Comparison of ENCODE assay signal across 19 cellular contexts in the genomic region with DNA sequence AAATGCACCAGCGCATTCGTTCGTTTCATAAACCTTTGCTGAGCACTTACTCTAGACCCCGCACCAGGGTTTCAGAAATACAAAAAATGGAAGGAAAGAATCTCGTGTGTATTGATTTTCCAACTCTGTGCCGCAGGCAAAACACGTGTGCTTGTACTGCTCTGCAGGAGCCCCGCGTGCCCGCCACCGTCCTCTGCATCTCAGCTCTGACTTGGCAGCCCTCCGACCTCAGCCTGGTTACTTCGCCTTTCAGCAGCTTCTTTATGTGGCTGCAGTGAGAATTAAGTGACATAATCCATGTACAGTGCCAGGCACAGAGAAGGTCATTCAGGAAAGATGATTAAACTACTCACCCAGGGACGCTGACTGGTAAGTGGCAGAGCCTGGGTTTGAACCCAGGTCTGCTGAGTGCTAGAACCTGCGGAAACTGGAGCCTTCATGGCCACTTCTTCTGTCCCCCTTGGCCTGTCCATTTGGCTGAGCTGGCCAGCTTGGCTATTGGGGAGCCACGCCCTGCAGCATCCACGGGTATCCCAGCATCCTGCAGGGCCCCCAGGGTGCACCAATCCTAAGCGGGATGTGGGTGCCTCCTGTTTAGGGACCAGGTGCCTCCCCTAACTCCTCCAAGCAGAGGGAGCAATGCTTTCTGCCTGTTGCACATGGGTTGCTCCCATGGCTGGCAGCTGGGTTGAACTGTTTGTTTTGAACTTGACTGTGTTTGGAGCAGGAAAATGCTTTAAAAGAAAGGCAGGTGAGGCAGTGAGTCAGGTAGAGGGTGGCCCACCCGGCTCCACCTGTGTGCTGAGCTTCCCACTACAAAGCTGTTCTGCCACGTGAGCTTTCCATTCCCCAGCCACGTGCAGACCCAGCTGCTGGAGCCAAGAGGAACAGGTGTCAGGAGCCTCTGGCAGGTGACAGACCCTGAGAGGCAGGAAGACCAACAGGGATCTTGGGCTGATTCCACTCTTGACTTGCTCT. TPM values are rescaled to one million over a fixed set of nuclear protein-coding genes. Genes with fewer than 3 reads are reported as not detected.
DNase-seq lines count a peak whose midpoint lies in the region; ATAC-seq and TF ChIP-seq lines count a peak whose summit lies in the region.
"Had no signal": no experiment of that assay in that cellular context is flagged by ENCODE, and none has a peak within 500 bp of the region (broad histone marks: within the 10 kb centered on the region; RNA-seq: fewer than 3 reads in every experiment).

No MANE protein-coding gene starts in this region.

- H4K20me1 ChIP-seq in HCT116 (ENCODE audit: insufficient read depth) = no peaks in the 10 kb centered on the region

- BruUV-seq in HCT116 (replicated peaks; lab: Mats Ljungman, UMichigan) = no TSS peak

- no peak overlapping the region for H3K4me3 ChIP-seq in HCT116 (replicated peaks in 1 of 2; ENCODE audit: low read depth in 1 of 2, low read length in 2 of 2)

- H3K9me2 ChIP-seq in HCT116 (ENCODE audit: insufficient read depth) = no peaks in the 10 kb centered on the region

- H3K27me3 Mint-ChIP-seq in glutamatergic neuron (ENCODE audit: unreplicated experiment) = peaks cover 10% of the 10 kb centered on the region
- H3K27me3 Mint-ChIP-seq in activated T-cell treated with anti-CD3 and anti-CD28 coated beads, Interleukin-2, amount 50 U/mL, for 72 hours (ENCODE audit: low read depth) = no peaks in the 10 kb centered on the region
- peaks cover 2 to 3% (median 2%) of the 10 kb centered on the region in 3 donors for H3K27me3 Mint-ChIP-seq in CD14-positive monocyte (ENCODE audit: low read depth in 3 of 3)

- no peak for TF ChIP-seq RAD21 in HCT116 (IDR thresholded peaks at IDR 0.05; ENCODE audit: low read depth)

- RAD21 ChIA-PET in HCT116 (lab: Charles Lee; ENCODE audit: low non-redundant PET in 1 of 2, low total read pairs in 2 of 2, uncharacterized antibody in 2 of 2, unreplicated experiment in 2 of 2) = no interaction called here

- DNase-seq in HCT116 (ENCODE audit: low read depth, low spot score) = no peak
- DNase-seq in NCI-H187 treated with DMSO at 0.1 percent for 48 hours (lab: John Stamatoyannopoulos, UW) = peak; percentile 72
- DNase-seq in NCI-H69 (lab: John Stamatoyannopoulos, UW) = peak; percentile 55
- DNase-seq in myocyte (ENCODE audit: low read depth) = peak; percentile 13
- DNase-seq in glutamatergic neuron = no peak
- DNase-seq in activated T-cell treated with anti-CD3 and anti-CD28 coated beads, Interleukin-2, amount 50 U/mL, for 72 hours = no peak
- no peak for DNase-seq in CD14-positive monocyte (ENCODE audit: low spot score)
- DNase-seq: activated naive CD4-positive, alpha-beta T cell; dermis blood vessel endothelial cell; erythroblast; head of caudate nucleus; NCI-H524; stimulated activated CD4-positive, alpha-beta T cell treated with anti-CD3 and anti-CD28 coated beads, Interleukin-2, amount 100 ng/mL, for 48 hours; stimulated activated CD8-positive, alpha-beta memory T cell treated with anti-CD3 and anti-CD28 coated beads, Interleukin-4, amount 100 ng/mL, for 48 hours had no signal

- H3K4me2 ChIP-seq in HCT116 (ENCODE audit: low read length) = no peak overlapping the region

- H3K27ac ChIP-seq in HCT116 (ENCODE audit: low read depth, low read length) = no peak overlapping the region

- peaks cover 7 to 9% of the 10 kb centered on the region in 2 experiments; a peak in 2 of 4 replicates for H3K4me1 ChIP-seq in HCT116 (ENCODE audit: control insufficient read depth in 1 of 2, insufficient read depth in 2 of 2, low read length in 2 of 2)

- no peak overlapping the region for H3K4me3 Mint-ChIP-seq in glutamatergic neuron (ENCODE audit: unreplicated experiment)
- H3K4me3 Mint-ChIP-seq in activated T-cell treated with anti-CD3 and anti-CD28 coated beads, Interleukin-2, amount 50 U/mL, for 72 hours = no peak overlapping the region
- H3K4me3 Mint-ChIP-seq in CD14-positive monocyte = no peak overlapping the region
- H3K4me3 Mint-ChIP-seq: B cell, mesothelial cell of epicardium had no signal

- H3K9me3 Mint-ChIP-seq in glutamatergic neuron (ENCODE audit: unreplicated experiment) (peaks cover 2% of the 10 kb centered on the region), CD14-positive monocyte (peaks cover 0 to 2% (median 0%) of the 10 kb centered on the region in 7 donors)
- no peaks in the 10 kb centered on the region for H3K9me3 Mint-ChIP-seq in activated T-cell treated with anti-CD3 and anti-CD28 coated beads, Interleukin-2, amount 50 U/mL, for 72 hours
- H3K9me3 Mint-ChIP-seq: mesothelial cell of epicardium had no signal

- POLR2A ChIA-PET in HCT116 (lab: Charles Lee) = no interaction called here

- 0 out of 2 replicates have a peak, but pooled peaks have one; percentile 18 for ATAC-seq in HCT116
- ATAC-seq in activated T-cell treated with anti-CD3 and anti-CD28 coated beads, Interleukin-2, amount 50 U/mL, for 72 hours (replicated peaks in 1 of 2) = no peak
- ATAC-seq: Panc1 had no signal

- H3K79me2 ChIP-seq in HCT116 (ENCODE audit: insufficient read depth, low read length) = no peaks in the 10 kb centered on the region

- intact Hi-C loops in HCT116 (cut with micrococcal nuclease) (no loop called here), CD14-positive monocyte (cut with micrococcal nuclease) (no loop called here)

- no peak overlapping the region for H3K9ac ChIP-seq in HCT116 (ENCODE audit: low read length)

- H3K36me3 Mint-ChIP-seq in glutamatergic neuron (ENCODE audit: unreplicated experiment) = no peaks in the 10 kb centered on the region
- no peaks in the 10 kb centered on the region for H3K36me3 Mint-ChIP-seq in activated T-cell treated with anti-CD3 and anti-CD28 coated beads, Interleukin-2, amount 50 U/mL, for 72 hours (ENCODE audit: insufficient read depth in 2 of 2)
- H3K36me3 Mint-ChIP-seq in CD14-positive monocyte = no peaks in the 10 kb centered on the region
- H3K36me3 Mint-ChIP-seq: mesothelial cell of epicardium had no signal

- TF ChIP-seq POLR2A in HCT116 (IDR thresholded peaks at IDR 0.05; ENCODE audit: borderline replicate concordance, extremely low read depth, insufficient read depth, insufficient read length) = no peak

- no peaks in the 10 kb centered on the region for H3K9me3 ChIP-seq in HCT116 (ENCODE audit: control insufficient read depth in 1 of 2, insufficient read depth in 1 of 2, low read depth in 1 of 2, low read length in 2 of 2)

- H3K27ac Mint-ChIP-seq in glutamatergic neuron (ENCODE audit: unreplicated experiment) = no peak overlapping the region
- no peak overlapping the region for H3K27ac Mint-ChIP-seq in activated T-cell treated with anti-CD3 and anti-CD28 coated beads, Interleukin-2, amount 50 U/mL, for 72 hours
- H3K27ac Mint-ChIP-seq in CD14-positive monocyte = no peak overlapping the region
- H3K27ac Mint-ChIP-seq: B cell, mesothelial cell of epicardium had no signal

- peaks cover 2% of the 10 kb centered on the region for H3K4me1 Mint-ChIP-seq in glutamatergic neuron (ENCODE audit: low read depth, unreplicated experiment)
- H3K4me1 Mint-ChIP-seq in activated T-cell treated with anti-CD3 and anti-CD28 coated beads, Interleukin-2, amount 50 U/mL, for 72 hours (ENCODE audit: low read depth) = no peaks in the 10 kb centered on the region
- H3K4me1 Mint-ChIP-seq in CD14-positive monocyte = no peaks in the 10 kb centered on the region
- H3K4me1 Mint-ChIP-seq: B cell had no signal

- no peak overlapping the region for H2AFZ ChIP-seq in HCT116 (ENCODE audit: low read depth, low read length, poor library complexity, severe bottlenecking)

- no peaks in the 10 kb centered on the region; the same call in 1 of the 2 replicates for H3K27me3 ChIP-seq in HCT116 (ENCODE audit: insufficient read depth, low read length)

- no peaks in the 10 kb centered on the region for H3K36me3 ChIP-seq in HCT116 (ENCODE audit: control insufficient read depth in 1 of 2, insufficient read depth in 2 of 2, low read length in 2 of 2)

- CTCF ChIA-PET in HCT116 (lab: Charles Lee) = no interaction called here

- TF ChIP-seq CTCF in HCT116 (IDR thresholded peaks at IDR 0.05 in 2 of 3, conservative IDR thresholded peaks at IDR 0.05 in 1 of 3; ENCODE audit: borderline replicate concordance in 1 of 3, insufficient read depth in 1 of 3, low read depth in 2 of 3, low read length in 2 of 3) = no peak
- no peak for TF ChIP-seq CTCF in glutamatergic neuron (IDR thresholded peaks at IDR 0.05; ENCODE audit: partially characterized antibody, unreplicated experiment)
- TF ChIP-seq CTCF in CD14-positive monocyte (IDR thresholded peaks at IDR 0.05) = no peak

TF ChIP-seq in HCT116, 20 proteins besides CTCF, POLR2A, EP300 and RAD21 (continues in another document):
- TF ChIP-seq SIN3A (IDR thresholded peaks at IDR 0.05; ENCODE audit: low read depth) (no peak), TCF7L2 (IDR thresholded peaks at IDR 0.05; ENCODE audit: borderline replicate concordance, extremely low read depth, insufficient read depth, insufficient read length) (no peak), EGR1 (IDR thresholded peaks at IDR 0.05; ENCODE audit: low read depth) (no peak), SP1 (IDR thresholded peaks at IDR 0.05; ENCODE audit: low read depth) (no peak), ZNF274 (IDR thresholded peaks at IDR 0.05; ENCODE audit: low read depth, low read length) (no peak), POLR2AphosphoS5 (IDR thresholded peaks at IDR 0.05; ENCODE audit: low read depth, low read length) (no peak)
- TF ChIP-seq, protein P1, sequence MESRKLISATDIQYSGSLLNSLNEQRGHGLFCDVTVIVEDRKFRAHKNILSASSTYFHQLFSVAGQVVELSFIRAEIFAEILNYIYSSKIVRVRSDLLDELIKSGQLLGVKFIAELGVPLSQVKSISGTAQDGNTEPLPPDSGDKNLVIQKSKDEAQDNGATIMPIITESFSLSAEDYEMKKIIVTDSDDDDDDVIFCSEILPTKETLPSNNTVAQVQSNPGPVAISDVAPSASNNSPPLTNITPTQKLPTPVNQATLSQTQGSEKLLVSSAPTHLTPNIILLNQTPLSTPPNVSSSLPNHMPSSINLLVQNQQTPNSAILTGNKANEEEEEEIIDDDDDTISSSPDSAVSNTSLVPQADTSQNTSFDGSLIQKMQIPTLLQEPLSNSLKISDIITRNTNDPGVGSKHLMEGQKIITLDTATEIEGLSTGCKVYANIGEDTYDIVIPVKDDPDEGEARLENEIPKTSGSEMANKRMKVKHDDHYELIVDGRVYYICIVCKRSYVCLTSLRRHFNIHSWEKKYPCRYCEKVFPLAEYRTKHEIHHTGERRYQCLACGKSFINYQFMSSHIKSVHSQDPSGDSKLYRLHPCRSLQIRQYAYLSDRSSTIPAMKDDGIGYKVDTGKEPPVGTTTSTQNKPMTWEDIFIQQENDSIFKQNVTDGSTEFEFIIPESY (IDR thresholded peaks at IDR 0.05; ENCODE audit: extremely low read depth, insufficient replicate concordance, low read length) = no peak
- TF ChIP-seq, protein P2, sequence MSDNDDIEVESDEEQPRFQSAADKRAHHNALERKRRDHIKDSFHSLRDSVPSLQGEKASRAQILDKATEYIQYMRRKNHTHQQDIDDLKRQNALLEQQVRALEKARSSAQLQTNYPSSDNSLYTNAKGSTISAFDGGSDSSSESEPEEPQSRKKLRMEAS (IDR thresholded peaks at IDR 0.05) = no peak

RNA-seq across cellular contexts. Expression of a gene that starts 34.3 kb away (rescaled TPM):
- 0.27 TPM for total RNA-seq in HCT116 (2021; ENCODE audit: unreplicated experiment)
- 0.26 TPM in 2 replicates for polyA plus RNA-seq in HCT116 (2012)
- 0.27 and 0.36 TPM in 2 replicates for total RNA-seq in myocyte
- polyA plus RNA-seq in myocyte (2012) = 15.1 TPM
- total RNA-seq in glutamatergic neuron (ENCODE audit: unreplicated experiment) = 0.34 TPM
- total RNA-seq in activated T-cell treated with anti-CD3 and anti-CD28 coated beads, Interleukin-2, amount 50 U/mL, for 72 hours = not detected
- polyA plus RNA-seq in CD14-positive monocyte = not detected
- total RNA-seq: B cell; mesothelial cell of epicardium; T-helper 1 cell treated with Interleukin-12 subunit alpha and Interleukin-12 subunit beta and Interleukin-4 antibody, amounts not matched to agents 30 ng/mL and 1 ng/mL, for 36 hours had no signal
- polyA plus RNA-seq: keratinocyte had no signal

Comparison
In these comparisons a context has a peak if more than half of its experiments do, and no peak if none do; other contexts are left out.
1. DNase-seq: peak in NCI-H187 treated with DMSO at 0.1 percent for 48 hours (single experiment), NCI-H69 (single experiment) and myocyte (single experiment); none in HCT116 (single experiment), glutamatergic neuron (single experiment), activated T-cell treated with anti-CD3 and anti-CD28 coated beads, Interleukin-2, amount 50 U/mL, for 72 hours (0 of 2) and CD14-positive monocyte (single experiment).